In genomic region chr1:166974647-166975345, GRCh38 we compare ENCODE assay signal across 9 cellular contexts. TPM values are rescaled to one million over a fixed set of nuclear protein-coding genes. Genes with fewer than 3 reads are reported as not detected.
DNase-seq lines count a peak whose midpoint lies in the region; ATAC-seq, FAIRE-seq and TF ChIP-seq lines count a peak whose summit lies in the region.
"Had no signal": no experiment of that assay in that cellular context is flagged by ENCODE, and none has a peak within 500 bp of the region (broad histone marks: within the 10 kb centered on the region; RNA-seq: fewer than 3 reads in every experiment).

No MANE protein-coding gene starts in this region.

- no peak for ATAC-seq in HG03469 (IDR thresholded peaks at IDR 0.05; ENCODE audit: unreplicated experiment)

- DNase-seq in GM10266 (ENCODE audit: extremely low spot score) (peak; percentile 53), MG63 (no peak), kidney (no peak), posterior vena cava (ENCODE audit: low spot score) (no peak), COLO829 (ENCODE audit: low spot score) (no peak)
- peak; percentile 69 for DNase-seq in activated naive CD4-positive, alpha-beta T cell treated with anti-CD3 and anti-CD28 coated beads, Interleukin-2, amount 50 U/mL, for 16 hours
- DNase-seq in stimulated activated CD4-positive, alpha-beta T cell treated with anti-CD3 and anti-CD28 coated beads, TNF-alpha, amount 100 ng/mL, for 24 hours (ENCODE audit: low read depth in 3 of 3): peak in 2 of 3 experiments; percentile 8 to 38

- FAIRE-seq in kidney (lab: Jason Lieb, UNC): no peak

- no peak for TF ChIP-seq CTCF in GM10266 (IDR thresholded peaks at IDR 0.05; ENCODE audit: control insufficient read depth, insufficient read depth, low read depth, missing control alignments)
- TF ChIP-seq CTCF in kidney (IDR thresholded peaks at IDR 0.05; ENCODE audit: borderline replicate concordance, extremely low read depth, insufficient read depth): no peak

- peaks cover 0 to 3% of the 10 kb centered on the region in 2 donors for H3K4me1 ChIP-seq in kidney (ENCODE audit: control insufficient read depth in 1 of 2, insufficient read depth in 1 of 2, low read depth in 1 of 2, low read length in 2 of 2)

- peak overlapping the region in 1 of 2 donors; percentile 36 for H3K9ac ChIP-seq in kidney (ENCODE audit: low read length in 2 of 2)

- H3K4me3 ChIP-seq in MG63 (peak overlapping the region; percentile 13; the same call in 1 of the 2 replicates), kidney (ENCODE audit: low read length in 2 of 2) (peak overlapping the region; percentile 47 to 68)

- intact Hi-C loops in kidney (cut with DNase I) (no loop called here), posterior vena cava (cut with DNase I) (no loop called here)

- H3K27ac ChIP-seq in kidney (ENCODE audit: low read depth in 2 of 2, low read length in 2 of 2): no peak overlapping the region

- H3K9me3 ChIP-seq in MG63 (no peaks in the 10 kb centered on the region), kidney (ENCODE audit: control insufficient read depth in 1 of 2, low read length in 2 of 2) (no peaks in the 10 kb centered on the region)

- H3K27me3 ChIP-seq in MG63: peaks cover 75% of the 10 kb centered on the region

- H3K36me3 ChIP-seq in MG63: no peaks in the 10 kb centered on the region
- H3K36me3 ChIP-seq in kidney (ENCODE audit: control insufficient read depth in 1 of 2, insufficient read depth in 2 of 2, low read length in 2 of 2): no peaks in the 10 kb centered on the region

RNA-seq across cellular contexts. Expression of gene ILDR2, which starts 0.5 kb away (rescaled TPM):
- total RNA-seq in MG63 (2014; rRNA removed; shearing (Covaris generic); ENCODE audit: low replicate concordance): not detected in 2 replicates
- total RNA-seq in kidney: 5.9 TPM
- 1.5 TPM for polyA plus RNA-seq in kidney (ENCODE audit: insufficient read depth, low read depth, low replicate concordance)
- total RNA-seq in posterior vena cava: under 1 TPM; 0.10 to 0.14 TPM

RNA-seq across cellular contexts. Expression of gene MAEL, which starts 14.3 kb away (rescaled TPM):
- total RNA-seq in MG63 (2014; rRNA removed; shearing (Covaris generic); ENCODE audit: low replicate concordance): not detected in 2 replicates
- total RNA-seq in kidney (0.54 TPM), posterior vena cava (under 1 TPM in 1 of 2 donors, not detected in 1; 0.23 TPM)
- 2.2 TPM for polyA plus RNA-seq in kidney (ENCODE audit: insufficient read depth, low read depth, low replicate concordance)
- total RNA-seq: SK-MEL-5 had no signal

Comparison
In these comparisons a context has a peak if more than half of its experiments do, and no peak if none do; other contexts are left out.
1. DNase-seq: peak in GM10266 (single experiment), activated naive CD4-positive, alpha-beta T cell treated with anti-CD3 and anti-CD28 coated beads, Interleukin-2, amount 50 U/mL, for 16 hours (single experiment) and stimulated activated CD4-positive, alpha-beta T cell treated with anti-CD3 and anti-CD28 coated beads, TNF-alpha, amount 100 ng/mL, for 24 hours (2 of 3); none in MG63 (single experiment), kidney (single experiment), posterior vena cava (single experiment) and COLO829 (single experiment).